8 cellular contexts compared by ENCODE assay signal in the genomic region with DNA sequence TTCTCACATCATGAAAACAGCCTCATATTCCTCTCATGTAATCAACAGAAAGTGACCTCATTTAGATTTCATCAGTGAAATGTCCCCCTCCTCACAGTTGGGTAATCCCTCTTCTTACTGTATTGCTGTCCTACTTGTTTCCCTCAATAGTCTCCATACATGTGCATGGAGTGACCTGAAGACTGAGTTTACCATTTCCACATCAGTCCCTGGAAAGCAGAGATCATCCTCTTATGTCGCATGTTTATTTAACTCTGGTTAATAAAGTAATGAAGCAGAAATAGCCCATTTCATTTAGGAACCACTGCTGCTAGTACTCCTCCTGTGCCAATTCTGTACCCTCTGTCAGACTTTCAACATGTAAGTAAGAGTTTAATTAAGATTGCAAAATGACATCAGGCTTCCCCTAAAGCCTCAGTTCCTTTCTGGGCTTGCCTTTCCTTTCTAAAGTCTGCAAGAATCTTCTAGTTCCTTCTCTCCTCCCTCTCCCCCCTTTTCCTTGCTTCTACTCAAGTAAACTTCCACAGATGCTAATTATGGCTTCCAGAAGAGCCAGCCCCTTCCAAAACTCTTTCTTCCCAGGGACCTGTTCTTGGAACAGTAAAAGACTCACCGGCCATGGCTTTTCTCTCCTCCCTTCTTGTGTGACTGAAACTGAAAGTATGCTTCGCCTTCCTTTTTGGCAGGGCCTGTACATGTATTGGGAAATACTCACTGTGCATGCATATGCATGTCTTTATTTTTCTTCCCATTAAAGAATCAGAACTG. TPM values are rescaled to one million over a fixed set of nuclear protein-coding genes. Genes with fewer than 3 reads are reported as not detected.
DNase-seq lines count a peak whose midpoint lies in the region; ATAC-seq and TF ChIP-seq lines count a peak whose summit lies in the region.
"Not testable (repeated sequence)": the region's sequence is repeated elsewhere in the genome, so short reads cannot be mapped to it uniquely, and the experiment has no call there.

A gene (minus strand): TSS at position 651 of the 768 bp plus-strand sequence. CDS start 31 bp downstream, at position 620.

- DNase-seq in SKM-1 (lab: John Stamatoyannopoulos, UW; ENCODE audit: unreplicated experiment) (peak; percentile 43), amniotic stem cell (lab: John Stamatoyannopoulos, UW) (peak; percentile 38), foreskin keratinocyte (peak; percentile 63 to 79), tibial artery (peak in 1 of 2 donors; percentile 31)
- DNase-seq in neuronal stem cell (ENCODE audit: low spot score), result not testable (repeated sequence)

- not testable (repeated sequence) for H2BK15ac ChIP-seq in neuronal stem cell (ENCODE audit: low read length)

- H2BK5ac ChIP-seq in neuronal stem cell (ENCODE audit: low read length), result not testable (repeated sequence)

- H3K23ac ChIP-seq in neuronal stem cell (ENCODE audit: low read depth, low read length, poor library complexity), result not testable (repeated sequence)

- no CpG with 5 or more reads among the region's 3 CpGs for WGBS in neuronal stem cell (ENCODE audit: extremely low coverage in 2 of 2, insufficient read length in 2 of 2, insufficient replicate concordance in 1 of 2), 2 donors

- not testable (repeated sequence) for H3K4me2 ChIP-seq in neuronal stem cell (ENCODE audit: insufficient read depth, low read length, poor library complexity, severe bottlenecking)

- not testable (repeated sequence) for H2BK12ac ChIP-seq in neuronal stem cell (ENCODE audit: low read length)

- not testable (repeated sequence) for H4K8ac ChIP-seq in neuronal stem cell (ENCODE audit: low read depth, low read length)

- H3K36me3 ChIP-seq in neuronal stem cell (replicated peaks in 1 of 2; ENCODE audit: control insufficient read depth in 2 of 2, insufficient read depth in 2 of 2, low read length in 2 of 2); tibial artery: not testable (repeated sequence)

- H3K4ac ChIP-seq in neuronal stem cell (ENCODE audit: low read length), result not testable (repeated sequence)

- not testable (repeated sequence) for H2BK120ac ChIP-seq in neuronal stem cell (ENCODE audit: low read depth, low read length)

- H3K9ac ChIP-seq in neuronal stem cell (ENCODE audit: low read depth, low read length, poor library complexity), result not testable (repeated sequence)

- H3K14ac ChIP-seq in neuronal stem cell (ENCODE audit: low read length), result not testable (repeated sequence)

- not testable (repeated sequence) for TF ChIP-seq CTCF in GM12875 (IDR thresholded peaks at IDR 0.05; ENCODE audit: borderline replicate concordance, insufficient read depth, low read depth, low read length); foreskin keratinocyte (conservative IDR thresholded peaks at IDR 0.05); tibial artery (IDR thresholded peaks at IDR 0.05)

- not testable (repeated sequence) for H3K4me1 ChIP-seq in foreskin keratinocyte; neuronal stem cell (ENCODE audit: control insufficient read depth in 2 of 2, insufficient read depth in 1 of 2, low read depth in 1 of 2, low read length in 2 of 2); tibial artery

- not testable (repeated sequence) for H3K27me3 ChIP-seq in foreskin keratinocyte; neuronal stem cell (ENCODE audit: control insufficient read depth in 3 of 3, insufficient read depth in 3 of 3, low read depth in 1 of 3, low read length in 3 of 3); tibial artery

- H3K18ac ChIP-seq in neuronal stem cell (ENCODE audit: low read length), result not testable (repeated sequence)

- not testable (repeated sequence) for H2AK5ac ChIP-seq in neuronal stem cell (ENCODE audit: low read depth, low read length)

- ATAC-seq in GM21737 (IDR thresholded peaks at IDR 0.05; ENCODE audit: unreplicated experiment), result peak; percentile 95
- ATAC-seq in HG03520 (IDR thresholded peaks at IDR 0.05; ENCODE audit: unreplicated experiment), result peak; percentile 88
- peak; percentile 92 for ATAC-seq in foreskin keratinocyte

- H3K27ac ChIP-seq in foreskin keratinocyte (peak within 1 kb of the TSS; percentile 70), tibial artery (peak within 1 kb of the TSS; percentile 36 to 57)
- not testable (repeated sequence) for H3K27ac ChIP-seq in neuronal stem cell (replicated peaks; ENCODE audit: low read length)

- H3K79me1 ChIP-seq in neuronal stem cell (ENCODE audit: low read depth, low read length), result not testable (repeated sequence)

- not testable (repeated sequence) for H4K91ac ChIP-seq in neuronal stem cell (ENCODE audit: low read depth, low read length, poor library complexity)

- H2AFZ ChIP-seq in neuronal stem cell (ENCODE audit: low read length), result peak within 1 kb of the TSS; percentile 35

- H3K4me3 ChIP-seq in GM12875 (ENCODE audit: low read depth, low read length), result peak within 1 kb of the TSS; percentile 29
- H3K4me3 ChIP-seq in neuronal stem cell (ENCODE audit: low read length in 2 of 2), result not testable (repeated sequence)
- H3K4me3 ChIP-seq in tibial artery, result peak within 1 kb of the TSS; percentile 29

- not testable (repeated sequence) for H3K9me3 ChIP-seq in neuronal stem cell (replicated peaks in 1 of 2; ENCODE audit: control insufficient read depth in 2 of 2, insufficient read depth in 1 of 2, low read depth in 1 of 2, low read length in 2 of 2); tibial artery

- intact Hi-C loops in tibial artery (cut with DNase I; ENCODE audit: low total_unique reads), result not testable (repeated sequence)

RNA-seq across cellular contexts. Expression of the gene that starts here (rescaled TPM):
- total RNA-seq in foreskin keratinocyte, result 37.0 and 47.5 TPM in 2 replicates
- 29.8 and 38.0 TPM in 2 replicates for polyA plus RNA-seq in foreskin keratinocyte
- polyA plus RNA-seq in neuronal stem cell (2013, experiment 1 of 2), result not detected
- polyA plus RNA-seq in neuronal stem cell (2013, experiment 2 of 2), result not detected
